Comparison of ENCODE assay signal across 13 cellular contexts in genomic region chr20:59221049-59221748, GRCh38. TPM values are rescaled to one million over a fixed set of nuclear protein-coding genes. Genes with fewer than 3 reads are reported as not detected.
DNase-seq lines count a peak whose midpoint lies in the region; ATAC-seq lines count a peak whose summit lies in the region.
"Had no signal": no experiment of that assay in that cellular context is flagged by ENCODE, and none has a peak within 500 bp of the region (broad histone marks: within the 10 kb centered on the region; RNA-seq: fewer than 3 reads in every experiment).

No MANE protein-coding gene starts in this region.

- peaks cover 3 to 13% of the 10 kb centered on the region in 2 donors for H3K4me1 ChIP-seq in neuronal stem cell (ENCODE audit: control insufficient read depth in 2 of 2, insufficient read depth in 1 of 2, low read depth in 1 of 2, low read length in 2 of 2)

- DNase-seq in SHP77 (lab: John Stamatoyannopoulos, UW) (peak; percentile 27 to 51), SHP77 treated with DMSO at 0.1 percent for 48 hours (lab: John Stamatoyannopoulos, UW) (no peak), M059J (ENCODE audit: low read depth) (peak; percentile 27), neuronal stem cell (ENCODE audit: low spot score) (no peak), DMS153 (lab: John Stamatoyannopoulos, UW) (no peak), HPDE6-E6E7 (ENCODE audit: extremely low spot score) (no peak), NCI-H1694 treated with DMSO at 0.1 percent for 48 hours (lab: John Stamatoyannopoulos, UW) (no peak)
- DNase-seq in effector memory CD8-positive, alpha-beta T cell: no peak
- DNase-seq: activated CD8-positive, alpha-beta memory T cell treated with anti-CD3 and anti-CD28 coated beads, Interleukin-2, amount 50 U/mL, for 48 hours; NCI-H187 treated with DMSO at 0.1 percent for 48 hours had no signal

- H3K79me1 ChIP-seq in neuronal stem cell (ENCODE audit: low read depth, low read length): no peaks in the 10 kb centered on the region

- H2AFZ ChIP-seq in neuronal stem cell (ENCODE audit: low read length): peak overlapping the region; percentile 89

- no peaks in the 10 kb centered on the region for H3K9me3 ChIP-seq in neuronal stem cell (replicated peaks in 1 of 2; ENCODE audit: control insufficient read depth in 2 of 2, insufficient read depth in 1 of 2, low read depth in 1 of 2, low read length in 2 of 2)
- H3K9me3 ChIP-seq: left lung, SJSA1 had no signal

- no peaks in the 10 kb centered on the region for H3K27me3 Mint-ChIP-seq in effector memory CD8-positive, alpha-beta T cell

- H3K27ac Mint-ChIP-seq in effector memory CD8-positive, alpha-beta T cell: peak overlapping the region; percentile 65 to 83

- H3K4me1 Mint-ChIP-seq in effector memory CD8-positive, alpha-beta T cell (ENCODE audit: low read depth in 2 of 2): peaks cover 15 to 23% of the 10 kb centered on the region in 2 donors

- no peak overlapping the region for H3K14ac ChIP-seq in neuronal stem cell (ENCODE audit: low read length)

- no CpG with 5 or more reads among the region's 9 CpGs for WGBS in neuronal stem cell (ENCODE audit: extremely low coverage in 2 of 2, insufficient read length in 2 of 2, insufficient replicate concordance in 1 of 2), 2 donors

- no peak overlapping the region for H3K4me3 ChIP-seq in neuronal stem cell (ENCODE audit: low read length in 2 of 2)

- H4K8ac ChIP-seq in neuronal stem cell (ENCODE audit: low read depth, low read length): no peak overlapping the region

- no peak overlapping the region for H2BK15ac ChIP-seq in neuronal stem cell (ENCODE audit: low read length)

- H3K9ac ChIP-seq in neuronal stem cell (ENCODE audit: low read depth, low read length, poor library complexity): no peak overlapping the region

- no peak overlapping the region for H2AK5ac ChIP-seq in neuronal stem cell (ENCODE audit: low read depth, low read length)

- no peak overlapping the region for H3K23ac ChIP-seq in neuronal stem cell (ENCODE audit: low read depth, low read length, poor library complexity)

- H3K27me3 ChIP-seq in neuronal stem cell (ENCODE audit: control insufficient read depth in 3 of 3, insufficient read depth in 3 of 3, low read depth in 1 of 3, low read length in 3 of 3): peaks cover 0 to 45% (median 0%) of the 10 kb centered on the region in 3 experiments

- no peak overlapping the region for H2BK120ac ChIP-seq in neuronal stem cell (ENCODE audit: low read depth, low read length)

- peaks cover 28% of the 10 kb centered on the region for H3K36me3 Mint-ChIP-seq in effector memory CD8-positive, alpha-beta T cell (ENCODE audit: insufficient read depth)

- peak overlapping the region; percentile 15 to 57 for H3K4me3 Mint-ChIP-seq in effector memory CD8-positive, alpha-beta T cell

- H3K18ac ChIP-seq in neuronal stem cell (ENCODE audit: low read length): no peak overlapping the region

- H4K91ac ChIP-seq in neuronal stem cell (ENCODE audit: low read depth, low read length, poor library complexity): no peak overlapping the region

- no peak for ATAC-seq in effector memory CD8-positive, alpha-beta T cell (replicated peaks)

- no peaks in the 10 kb centered on the region for H3K9me3 Mint-ChIP-seq in effector memory CD8-positive, alpha-beta T cell

- H3K27ac ChIP-seq in neuronal stem cell (replicated peaks; ENCODE audit: low read length): no peak overlapping the region
- H3K27ac ChIP-seq: SJSA1 had no signal

- no peak overlapping the region for H3K4ac ChIP-seq in neuronal stem cell (ENCODE audit: low read length)

- no peak overlapping the region for H3K4me2 ChIP-seq in neuronal stem cell (ENCODE audit: insufficient read depth, low read length, poor library complexity, severe bottlenecking)

- H2BK12ac ChIP-seq in neuronal stem cell (ENCODE audit: low read length): no peak overlapping the region

- H3K36me3 ChIP-seq in neuronal stem cell (replicated peaks in 1 of 2; ENCODE audit: control insufficient read depth in 2 of 2, insufficient read depth in 2 of 2, low read length in 2 of 2): no peaks in the 10 kb centered on the region
- H3K36me3 ChIP-seq: left lung, SJSA1 had no signal

- no peak overlapping the region for H2BK5ac ChIP-seq in neuronal stem cell (ENCODE audit: low read length)

RNA-seq across cellular contexts. Expression of gene ZNF831, which starts 57.6 kb away (rescaled TPM):
- not detected in 2 replicates for total RNA-seq in M059J (2014; rRNA removed; shearing (Covaris generic))
- polyA plus RNA-seq in neuronal stem cell (2013, experiment 1 of 2): not detected
- polyA plus RNA-seq in neuronal stem cell (2013, experiment 2 of 2): not detected
- total RNA-seq: SJSA1 had no signal
- polyA plus RNA-seq: AG04450 had no signal

Comparison
In these comparisons a context has a peak if more than half of its experiments do, and no peak if none do; other contexts are left out.
1. DNase-seq: peak in SHP77 (2 of 2) and M059J (single experiment); none in SHP77 treated with DMSO at 0.1 percent for 48 hours (single experiment), effector memory CD8-positive, alpha-beta T cell (0 of 3), neuronal stem cell (single experiment), DMS153 (single experiment), HPDE6-E6E7 (single experiment) and NCI-H1694 treated with DMSO at 0.1 percent for 48 hours (single experiment).